Comparison of ENCODE assay signal across 15 cellular contexts in genomic region chr2:48753228-48753627, GRCh38. TPM values are rescaled to one million over a fixed set of nuclear protein-coding genes. Genes with fewer than 3 reads are reported as not detected.
"Had no signal": no experiment of that assay in that cellular context is flagged by ENCODE, and none has a peak within 500 bp of the region (broad histone marks: within the 10 kb centered on the region; RNA-seq: fewer than 3 reads in every experiment).

No MANE protein-coding gene starts in this region.

- H3K9me3 ChIP-seq: esophagus squamous epithelium, lower lobe of right lung, tibial artery, vagina had no signal

- ATAC-seq: activated naive CD8-positive, alpha-beta T cell treated with anti-CD3 and anti-CD28 coated beads, Interleukin-2, amount 50 U/mL, for 24 hours; lower lobe of right lung had no signal

- H3K27ac ChIP-seq: esophagus squamous epithelium, lower lobe of right lung, parathyroid adenoma, skin epidermis, tibial artery, vagina had no signal

- H3K4me1 Mint-ChIP-seq: activated naive CD8-positive, alpha-beta T cell treated with anti-CD3 and anti-CD28 coated beads, Interleukin-2, amount 50 U/mL, for 24 hours had no signal

- DNase-seq: activated CD4-positive, alpha-beta T cell treated with anti-CD3 and anti-CD28 coated beads for 48 hours; activated naive CD4-positive, alpha-beta T cell; activated naive CD8-positive, alpha-beta T cell treated with anti-CD3 and anti-CD28 coated beads, Interleukin-2, amount 50 U/mL, for 24 hours; esophagus squamous epithelium; foreskin fibroblast; glutamatergic neuron; lower lobe of right lung; stimulated activated CD4-positive, alpha-beta T cell treated with anti-CD3 and anti-CD28 coated beads, Interleukin-4, amount 100 ng/mL, for 4 hours; tibial artery had no signal

- FAIRE-seq: colon had no signal

- H3K79me2 ChIP-seq: parathyroid adenoma had no signal

- H3K36me3 ChIP-seq: esophagus squamous epithelium, lower lobe of right lung, tibial artery, vagina had no signal

- H2AFZ ChIP-seq: parathyroid adenoma had no signal

- H3K27ac Mint-ChIP-seq: activated naive CD8-positive, alpha-beta T cell treated with anti-CD3 and anti-CD28 coated beads, Interleukin-2, amount 50 U/mL, for 24 hours; activated T-helper 1 cell treated with anti-CD3 and anti-CD28 coated beads, Interleukin-12 subunit alpha, Interleukin-12 subunit beta, Interleukin-2, Interleukin-4 antibody, amounts not matched to agents 30 ng/mL and 10 ng/mL and 1 ng/mL, durations not matched to agents 14 hours and 24 hours and 36 hours; mesothelial cell of epicardium had no signal

- H3K9me3 Mint-ChIP-seq: activated naive CD8-positive, alpha-beta T cell treated with anti-CD3 and anti-CD28 coated beads, Interleukin-2, amount 50 U/mL, for 24 hours; activated T-helper 1 cell treated with anti-CD3 and anti-CD28 coated beads, Interleukin-12 subunit alpha, Interleukin-12 subunit beta, Interleukin-2, Interleukin-4 antibody, amounts not matched to agents 30 ng/mL and 10 ng/mL and 1 ng/mL, durations not matched to agents 14 hours and 24 hours and 36 hours; mesothelial cell of epicardium had no signal

- H3K4me3 ChIP-seq: esophagus squamous epithelium, lower lobe of right lung, skin epidermis, tibial artery, vagina had no signal

- H3K4me1 ChIP-seq: lower lobe of right lung had no signal

- H3K4me3 Mint-ChIP-seq: activated naive CD8-positive, alpha-beta T cell treated with anti-CD3 and anti-CD28 coated beads, Interleukin-2, amount 50 U/mL, for 24 hours; activated T-helper 1 cell treated with anti-CD3 and anti-CD28 coated beads, Interleukin-12 subunit alpha, Interleukin-12 subunit beta, Interleukin-2, Interleukin-4 antibody, amounts not matched to agents 30 ng/mL and 10 ng/mL and 1 ng/mL, durations not matched to agents 14 hours and 24 hours and 36 hours; mesothelial cell of epicardium had no signal

- H3K27me3 ChIP-seq: vagina had no signal

- H3K9ac ChIP-seq: parathyroid adenoma had no signal

RNA-seq across cellular contexts. Expression of gene LHCGR, which starts 2.3 kb away (rescaled TPM):
- total RNA-seq: activated T-helper 1 cell treated with anti-CD3 and anti-CD28 coated beads, Interleukin-12 subunit alpha, Interleukin-12 subunit beta, Interleukin-2, Interleukin-4 antibody, amounts not matched to agents 30 ng/mL and 10 ng/mL and 1 ng/mL, durations not matched to agents 14 hours and 24 hours and 36 hours; vagina had no signal
